6 cellular contexts compared by ENCODE assay signal in genomic region chr17:20111538-20111937, GRCh38.
"Had no signal": no experiment of that assay in that cellular context is flagged by ENCODE, and none has a peak within 500 bp of the region (broad histone marks: within the 10 kb centered on the region; RNA-seq: fewer than 3 reads in every experiment).

No MANE protein-coding gene starts in this region.

- H3K4me1 Mint-ChIP-seq: IgD-negative memory B cell had no signal

- H3K36me3 Mint-ChIP-seq: IgD-negative memory B cell had no signal

- H3K4me3 Mint-ChIP-seq: IgD-negative memory B cell had no signal

- H3K27ac ChIP-seq: HL-60 had no signal

- ATAC-seq: HepG2, K562 had no signal

- H3K9me3 Mint-ChIP-seq: IgD-negative memory B cell had no signal

- DNase-seq: IMR-90, KBM-7 had no signal

- H3K4me3 ChIP-seq: K562 had no signal
